30 cellular contexts compared by ENCODE assay signal in the genomic region with DNA sequence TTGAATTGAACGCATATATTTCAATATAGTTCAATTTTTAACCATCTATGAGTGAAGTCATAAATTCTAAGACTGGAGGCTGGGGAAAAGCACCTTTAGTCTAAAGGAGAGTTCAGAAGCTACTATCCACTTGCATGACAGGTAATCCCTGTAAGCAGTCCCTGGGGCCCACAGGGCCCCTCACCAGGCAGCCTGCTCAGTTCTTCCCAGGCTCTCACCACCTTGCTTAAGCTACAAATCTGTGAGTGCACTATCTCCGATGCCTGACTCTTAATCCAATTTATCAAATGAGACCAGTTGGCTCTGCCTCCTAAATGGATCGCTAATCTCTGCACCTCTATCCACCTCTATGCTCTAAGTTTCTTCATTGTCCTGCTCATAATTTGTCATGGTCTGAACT.
"Had no signal": no experiment of that assay in that cellular context is flagged by ENCODE, and none has a peak within 500 bp of the region (broad histone marks: within the 10 kb centered on the region; RNA-seq: fewer than 3 reads in every experiment).

No MANE protein-coding gene starts in this region.

- H3K36me3 Mint-ChIP-seq: immature natural killer cell; stimulated activated naive B cell treated with anti-CD40 and anti-IgM and Interleukin-4, amounts not matched to agents 10 μg/mL and 1 μg/mL and 100 μg/mL, for 72 hours had no signal

- H3K27me3 Mint-ChIP-seq: stimulated activated naive B cell treated with anti-CD40 and anti-IgM and Interleukin-4, amounts not matched to agents 10 μg/mL and 1 μg/mL and 100 μg/mL, for 72 hours had no signal

- H3K4me3 ChIP-seq: left ventricle myocardium inferior, lung, mucosa of descending colon, pancreas, prostate gland, skin epidermis, stomach, testis, thyroid gland, transverse colon, upper lobe of left lung, vagina had no signal

- H3K27me3 ChIP-seq: pancreas, stomach, testis, thyroid gland, transverse colon, upper lobe of left lung, vagina had no signal

- H3K4me1 Mint-ChIP-seq: immature natural killer cell; nephron; neural crest cell; stimulated activated naive B cell treated with anti-CD40 and anti-IgM and Interleukin-4, amounts not matched to agents 10 μg/mL and 1 μg/mL and 100 μg/mL, for 72 hours had no signal

- H3K9me3 Mint-ChIP-seq: nephron, neural crest cell had no signal

- DNase-seq: hypothalamus; immature natural killer cell; kidney; left ventricle myocardium inferior; midbrain; mucosa of descending colon; naive thymus-derived CD4-positive, alpha-beta T cell; nucleus accumbens; pancreas; posterior cingulate gyrus; retina; right cardiac atrium; stimulated activated CD4-positive, alpha-beta T cell treated with anti-CD3 and anti-CD28 coated beads, Interleukin-12 subunit alpha, Interleukin-12 subunit beta, amount 100 ng/mL, for 4 hours; stimulated activated CD4-positive, alpha-beta T cell treated with anti-CD3 and anti-CD28 coated beads, Interleukin-15, amount 100 ng/mL, for 24 hours; stimulated activated CD4-positive, alpha-beta T cell treated with anti-CD3 and anti-CD28 coated beads, Interleukin-2, amount 100 ng/mL, for 24 hours; stimulated activated CD4-positive, alpha-beta T cell treated with anti-CD3 and anti-CD28 coated beads, Interleukin-4, amount 100 ng/mL, for 1 hour; stimulated activated naive B cell treated with anti-CD40 and anti-IgM and Interleukin-4, amounts not matched to agents 10 μg/mL and 1 μg/mL and 100 μg/mL, for 72 hours; stimulated activated naive CD8-positive, alpha-beta T cell treated with anti-CD3 and anti-CD28 coated beads, Interleukin-15, Interleukin-2, amounts not matched to agents 100 U/mL and 50 U/mL, for 24 hours; stomach; testis; thyroid gland; transverse colon; upper lobe of left lung had no signal

- H3K27ac ChIP-seq: left ventricle myocardium inferior, pancreas, prostate gland, skin epidermis, stomach, testis, thyroid gland, transverse colon, upper lobe of left lung, vagina had no signal

- H3K36me3 ChIP-seq: left ventricle myocardium inferior, pancreas, prostate gland, stomach, thyroid gland, transverse colon, upper lobe of left lung, vagina had no signal

- H3K9me3 ChIP-seq: left ventricle myocardium inferior, mucosa of descending colon, pancreas, prostate gland, stomach, testis, thyroid gland, transverse colon, upper lobe of left lung, vagina had no signal

- ATAC-seq: mucosa of descending colon; naive thymus-derived CD4-positive, alpha-beta T cell; pancreas; right cardiac atrium; sciatic nerve; stimulated activated naive B cell treated with anti-CD40 and anti-IgM and Interleukin-4, amounts not matched to agents 10 μg/mL and 1 μg/mL and 100 μg/mL, for 72 hours; stimulated activated naive CD8-positive, alpha-beta T cell treated with anti-CD3 and anti-CD28 coated beads, Interleukin-15, Interleukin-2, amounts not matched to agents 100 U/mL and 50 U/mL, for 24 hours had no signal

- H3K4me1 ChIP-seq: left ventricle myocardium inferior, pancreas, prostate gland, stomach, testis, thyroid gland, transverse colon, upper lobe of left lung, vagina had no signal

- H3K27ac Mint-ChIP-seq: immature natural killer cell; naive thymus-derived CD4-positive, alpha-beta T cell; nephron; stimulated activated naive B cell treated with anti-CD40 and anti-IgM and Interleukin-4, amounts not matched to agents 10 μg/mL and 1 μg/mL and 100 μg/mL, for 72 hours had no signal

- H3K4me3 Mint-ChIP-seq: immature natural killer cell; naive thymus-derived CD4-positive, alpha-beta T cell; nephron; neural crest cell; stimulated activated naive B cell treated with anti-CD40 and anti-IgM and Interleukin-4, amounts not matched to agents 10 μg/mL and 1 μg/mL and 100 μg/mL, for 72 hours had no signal
